ENCODE assay signal across 1 cellular context in genomic region chr7:4650471-4651047, GRCh38.
TF ChIP-seq lines count a peak whose summit lies in the region.

No MANE protein-coding gene starts in this region.

TF ChIP-seq in HepG2, 621 proteins besides CTCF, POLR2A, EP300 and RAD21 (continued from another document and continues in another):
- peak; percentile 69; the same call in 1 of the 2 replicates for TF ChIP-seq PRDM15 (CRISPR knock-in tag; IDR thresholded peaks at IDR 0.05)
- TF ChIP-seq, protein P1, sequence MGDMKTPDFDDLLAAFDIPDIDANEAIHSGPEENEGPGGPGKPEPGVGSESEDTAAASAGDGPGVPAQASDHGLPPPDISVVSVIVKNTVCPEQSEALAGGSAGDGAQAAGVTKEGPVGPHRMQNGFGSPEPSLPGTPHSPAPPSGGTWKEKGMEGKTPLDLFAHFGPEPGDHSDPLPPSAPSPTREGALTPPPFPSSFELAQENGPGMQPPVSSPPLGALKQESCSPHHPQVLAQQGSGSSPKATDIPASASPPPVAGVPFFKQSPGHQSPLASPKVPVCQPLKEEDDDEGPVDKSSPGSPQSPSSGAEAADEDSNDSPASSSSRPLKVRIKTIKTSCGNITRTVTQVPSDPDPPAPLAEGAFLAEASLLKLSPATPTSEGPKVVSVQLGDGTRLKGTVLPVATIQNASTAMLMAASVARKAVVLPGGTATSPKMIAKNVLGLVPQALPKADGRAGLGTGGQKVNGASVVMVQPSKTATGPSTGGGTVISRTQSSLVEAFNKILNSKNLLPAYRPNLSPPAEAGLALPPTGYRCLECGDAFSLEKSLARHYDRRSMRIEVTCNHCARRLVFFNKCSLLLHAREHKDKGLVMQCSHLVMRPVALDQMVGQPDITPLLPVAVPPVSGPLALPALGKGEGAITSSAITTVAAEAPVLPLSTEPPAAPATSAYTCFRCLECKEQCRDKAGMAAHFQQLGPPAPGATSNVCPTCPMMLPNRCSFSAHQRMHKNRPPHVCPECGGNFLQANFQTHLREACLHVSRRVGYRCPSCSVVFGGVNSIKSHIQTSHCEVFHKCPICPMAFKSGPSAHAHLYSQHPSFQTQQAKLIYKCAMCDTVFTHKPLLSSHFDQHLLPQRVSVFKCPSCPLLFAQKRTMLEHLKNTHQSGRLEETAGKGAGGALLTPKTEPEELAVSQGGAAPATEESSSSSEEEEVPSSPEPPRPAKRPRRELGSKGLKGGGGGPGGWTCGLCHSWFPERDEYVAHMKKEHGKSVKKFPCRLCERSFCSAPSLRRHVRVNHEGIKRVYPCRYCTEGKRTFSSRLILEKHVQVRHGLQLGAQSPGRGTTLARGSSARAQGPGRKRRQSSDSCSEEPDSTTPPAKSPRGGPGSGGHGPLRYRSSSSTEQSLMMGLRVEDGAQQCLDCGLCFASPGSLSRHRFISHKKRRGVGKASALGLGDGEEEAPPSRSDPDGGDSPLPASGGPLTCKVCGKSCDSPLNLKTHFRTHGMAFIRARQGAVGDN (CRISPR knock-in tag; IDR thresholded peaks at IDR 0.05), result peak; percentile 92
- TF ChIP-seq ZNF550 (CRISPR knock-in tag; IDR thresholded peaks at IDR 0.05; ENCODE audit: borderline replicate concordance), result no peak
- 0 out of 2 replicates have a peak, but pooled peaks have one; percentile 52 for TF ChIP-seq KDM3A (CRISPR knock-in tag; IDR thresholded peaks at IDR 0.05; ENCODE audit: low read depth)
- TF ChIP-seq FOXP4 (CRISPR knock-in tag; IDR thresholded peaks at IDR 0.05), result no peak
- TF ChIP-seq KLF6 (CRISPR knock-in tag; IDR thresholded peaks at IDR 0.05), result no peak
- peak; percentile 23; the same call in 1 of the 2 replicates for TF ChIP-seq MYC (CRISPR knock-in tag; IDR thresholded peaks at IDR 0.05; ENCODE audit: borderline replicate concordance)
- no peak for TF ChIP-seq CSRNP2 (CRISPR knock-in tag; conservative IDR thresholded peaks at IDR 0.05; ENCODE audit: low read depth)
- TF ChIP-seq ZNF772 (CRISPR knock-in tag; IDR thresholded peaks at IDR 0.05), result no peak
- no peak for TF ChIP-seq ARID5B (CRISPR knock-in tag; IDR thresholded peaks at IDR 0.05)
- peak; percentile 25; the same call in 1 of the 2 replicates for TF ChIP-seq ZNF605 (CRISPR knock-in tag; IDR thresholded peaks at IDR 0.05)
- TF ChIP-seq ZSCAN21 (CRISPR knock-in tag; IDR thresholded peaks at IDR 0.05; ENCODE audit: borderline replicate concordance), result no peak
- no peak for TF ChIP-seq ARID2 (CRISPR knock-in tag; IDR thresholded peaks at IDR 0.05; ENCODE audit: borderline replicate concordance)
- no peak for TF ChIP-seq ZNF746 (CRISPR knock-in tag; IDR thresholded peaks at IDR 0.05)
- TF ChIP-seq RBAK (CRISPR knock-in tag; IDR thresholded peaks at IDR 0.05), result no peak
- TF ChIP-seq FOXP1 (IDR thresholded peaks at IDR 0.05), result no peak
- TF ChIP-seq FOXP1 (CRISPR knock-in tag; IDR thresholded peaks at IDR 0.05), result no peak
- TF ChIP-seq TP53 (CRISPR knock-in tag; conservative IDR thresholded peaks at IDR 0.05), result no peak
- no peak for TF ChIP-seq ZNF354B (CRISPR knock-in tag; IDR thresholded peaks at IDR 0.05)
- TF ChIP-seq ZNF670 (CRISPR knock-in tag; IDR thresholded peaks at IDR 0.05; ENCODE audit: borderline replicate concordance), result no peak
- TF ChIP-seq REL (CRISPR knock-in tag; conservative IDR thresholded peaks at IDR 0.05), result no peak
- TF ChIP-seq, protein P2, sequence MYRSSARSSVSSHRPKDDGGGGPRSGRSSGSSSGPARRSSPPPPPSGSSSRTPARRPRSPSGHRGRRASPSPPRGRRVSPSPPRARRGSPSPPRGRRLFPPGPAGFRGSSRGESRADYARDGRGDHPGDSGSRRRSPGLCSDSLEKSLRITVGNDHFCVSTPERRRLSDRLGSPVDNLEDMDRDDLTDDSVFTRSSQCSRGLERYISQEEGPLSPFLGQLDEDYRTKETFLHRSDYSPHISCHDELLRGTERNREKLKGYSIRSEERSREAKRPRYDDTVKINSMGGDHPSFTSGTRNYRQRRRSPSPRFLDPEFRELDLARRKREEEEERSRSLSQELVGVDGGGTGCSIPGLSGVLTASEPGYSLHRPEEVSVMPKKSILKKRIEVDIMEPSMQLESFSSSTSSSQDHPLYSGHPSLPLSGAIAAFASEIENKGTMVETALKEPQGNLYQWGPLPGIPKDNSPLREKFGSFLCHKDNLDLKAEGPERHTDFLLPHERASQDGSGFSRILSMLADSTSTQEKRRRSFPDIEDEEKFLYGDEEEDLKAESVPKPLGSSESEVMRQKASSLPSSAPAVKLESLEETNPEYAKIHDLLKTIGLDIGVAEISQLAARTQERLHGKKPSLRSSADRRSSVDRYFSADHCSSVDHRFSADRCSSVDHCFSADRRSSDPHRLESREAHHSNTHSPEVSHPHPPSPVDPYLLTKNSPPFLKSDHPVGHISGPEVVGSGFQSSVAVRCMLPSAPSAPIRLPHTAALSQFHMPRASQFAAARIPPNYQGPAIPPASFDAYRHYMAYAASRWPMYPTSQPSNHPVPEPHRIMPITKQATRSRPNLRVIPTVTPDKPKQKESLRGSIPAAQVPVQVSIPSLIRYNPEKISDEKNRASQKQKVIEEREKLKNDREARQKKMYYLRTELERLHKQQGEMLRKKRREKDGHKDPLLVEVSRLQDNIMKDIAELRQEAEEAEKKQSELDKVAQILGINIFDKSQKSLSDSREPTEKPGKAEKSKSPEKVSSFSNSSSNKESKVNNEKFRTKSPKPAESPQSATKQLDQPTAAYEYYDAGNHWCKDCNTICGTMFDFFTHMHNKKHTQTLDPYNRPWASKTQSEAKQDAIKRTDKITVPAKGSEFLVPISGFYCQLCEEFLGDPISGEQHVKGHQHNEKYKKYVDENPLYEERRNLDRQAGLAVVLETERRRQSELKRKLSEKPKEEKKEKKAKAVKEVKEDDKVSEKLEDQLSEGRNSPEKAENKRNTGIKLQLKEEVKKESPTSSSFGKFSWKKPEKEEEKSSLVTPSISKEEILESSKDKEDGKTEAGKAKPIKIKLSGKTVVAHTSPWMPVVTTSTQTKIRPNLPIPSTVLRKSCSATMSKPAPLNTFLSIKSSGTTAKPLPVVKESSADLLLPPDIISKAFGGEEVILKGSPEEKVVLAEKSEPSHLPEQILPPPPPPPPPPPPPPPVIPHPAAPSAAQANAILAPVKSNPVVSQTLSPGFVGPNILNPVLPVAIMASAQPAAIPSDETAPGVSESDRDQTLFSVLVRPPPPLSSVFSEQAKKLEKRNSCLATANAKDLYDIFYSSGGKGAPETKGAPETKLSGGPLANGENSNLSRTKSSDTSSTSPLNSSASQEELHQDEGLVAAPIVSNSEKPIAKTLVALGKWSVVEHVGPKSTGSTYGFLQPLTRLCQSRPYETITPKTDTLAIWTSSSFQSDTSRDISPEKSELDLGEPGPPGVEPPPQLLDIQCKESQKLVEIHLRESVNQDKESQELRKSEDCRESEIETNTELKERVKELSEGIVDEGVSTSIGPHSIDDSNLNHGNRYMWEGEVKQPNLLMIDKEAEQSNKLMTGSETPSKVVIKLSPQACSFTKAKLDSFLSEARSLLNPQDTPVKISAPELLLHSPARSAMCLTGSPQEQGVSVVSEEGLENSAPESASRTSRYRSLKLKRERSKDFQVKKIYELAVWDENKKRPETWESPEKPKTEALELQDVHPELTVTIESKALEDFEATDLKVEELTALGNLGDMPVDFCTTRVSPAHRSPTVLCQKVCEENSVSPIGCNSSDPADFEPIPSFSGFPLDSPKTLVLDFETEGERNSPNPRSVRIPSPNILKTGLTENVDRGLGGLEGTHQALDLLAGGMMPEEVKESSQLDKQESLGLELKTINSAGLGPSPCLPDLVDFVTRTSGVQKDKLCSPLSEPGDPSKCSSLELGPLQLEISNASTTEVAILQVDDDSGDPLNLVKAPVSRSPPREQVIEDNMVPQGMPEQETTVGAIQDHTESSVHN (CRISPR knock-in tag; IDR thresholded peaks at IDR 0.05), result no peak
- no peak for TF ChIP-seq DRAP1 (CRISPR knock-in tag; IDR thresholded peaks at IDR 0.05)
- TF ChIP-seq LCORL (IDR thresholded peaks at IDR 0.05), result no peak
- no peak for TF ChIP-seq LCORL (CRISPR knock-in tag; IDR thresholded peaks at IDR 0.05)
- TF ChIP-seq ZNF205 (CRISPR knock-in tag; IDR thresholded peaks at IDR 0.05), result 0 out of 2 replicates have a peak, but pooled peaks have one; percentile 23
- TF ChIP-seq, protein P3, sequence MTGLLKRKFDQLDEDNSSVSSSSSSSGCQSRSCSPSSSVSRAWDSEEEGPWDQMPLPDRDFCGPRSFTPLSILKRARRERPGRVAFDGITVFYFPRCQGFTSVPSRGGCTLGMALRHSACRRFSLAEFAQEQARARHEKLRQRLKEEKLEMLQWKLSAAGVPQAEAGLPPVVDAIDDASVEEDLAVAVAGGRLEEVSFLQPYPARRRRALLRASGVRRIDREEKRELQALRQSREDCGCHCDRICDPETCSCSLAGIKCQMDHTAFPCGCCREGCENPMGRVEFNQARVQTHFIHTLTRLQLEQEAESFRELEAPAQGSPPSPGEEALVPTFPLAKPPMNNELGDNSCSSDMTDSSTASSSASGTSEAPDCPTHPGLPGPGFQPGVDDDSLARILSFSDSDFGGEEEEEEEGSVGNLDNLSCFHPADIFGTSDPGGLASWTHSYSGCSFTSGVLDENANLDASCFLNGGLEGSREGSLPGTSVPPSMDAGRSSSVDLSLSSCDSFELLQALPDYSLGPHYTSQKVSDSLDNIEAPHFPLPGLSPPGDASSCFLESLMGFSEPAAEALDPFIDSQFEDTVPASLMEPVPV (CRISPR knock-in tag; IDR thresholded peaks at IDR 0.05), result no peak
- TF ChIP-seq RFXAP (CRISPR knock-in tag; IDR thresholded peaks at IDR 0.05; ENCODE audit: borderline replicate concordance), result 0 out of 2 replicates have a peak, but pooled peaks have one; percentile 26
